Comparison of ENCODE assay signal across 1 cellular context in the genomic region with DNA sequence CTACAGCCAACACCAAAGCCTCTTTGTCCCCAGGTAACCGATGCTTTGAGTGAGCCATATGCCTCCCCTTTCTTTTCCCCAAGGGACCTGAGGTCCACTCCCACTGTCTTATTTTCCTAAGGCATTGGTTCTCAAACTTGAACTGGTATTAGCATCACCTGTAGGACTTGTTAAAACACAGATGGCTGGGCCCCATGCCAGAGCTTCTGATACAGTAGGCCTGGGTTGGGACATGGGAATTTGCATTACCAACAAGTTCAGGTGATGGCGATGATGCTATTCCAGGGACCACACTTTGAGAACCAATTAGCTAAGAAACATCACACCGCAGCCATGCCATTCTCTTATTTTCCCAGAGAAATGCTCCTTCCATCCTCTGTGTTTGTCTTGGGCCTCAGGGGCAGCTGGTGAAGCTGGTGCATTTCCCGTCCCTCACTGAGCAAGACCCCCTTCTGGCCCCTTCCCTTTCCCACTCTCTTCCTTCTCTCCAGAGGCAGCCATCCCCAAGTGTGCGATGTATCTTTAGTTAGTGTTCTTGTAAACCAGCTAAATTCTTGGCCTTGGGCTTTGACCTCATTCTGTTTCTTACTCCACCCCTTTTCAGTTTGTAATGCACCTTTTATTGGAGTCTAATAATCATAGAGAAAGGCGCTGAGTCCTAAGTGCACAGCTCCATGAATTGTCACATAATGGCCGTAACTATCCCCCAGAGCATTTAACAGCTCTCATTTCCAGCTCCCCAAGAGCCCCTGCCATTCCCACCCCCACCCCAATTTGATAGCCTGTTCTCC.
TF ChIP-seq lines count a peak whose summit lies in the region.

No MANE protein-coding gene starts in this region.

TF ChIP-seq in H1, 55 proteins besides CTCF, POLR2A, EP300 and RAD21:
- no peak for TF ChIP-seq GTF2F1 (IDR thresholded peaks at IDR 0.05; ENCODE audit: borderline replicate concordance, low read depth, low read length)
- no peak for TF ChIP-seq CBX8 (IDR thresholded peaks at IDR 0.05; ENCODE audit: borderline replicate concordance, low read depth, low read length)
- TF ChIP-seq EGR1 (IDR thresholded peaks at IDR 0.05; ENCODE audit: borderline replicate concordance, low read depth, low read length): no peak
- TF ChIP-seq TCF12 (IDR thresholded peaks at IDR 0.05; ENCODE audit: low read depth, low read length): no peak
- TF ChIP-seq SP4 (IDR thresholded peaks at IDR 0.05; ENCODE audit: low read length): no peak
- TF ChIP-seq ASH2L (IDR thresholded peaks at IDR 0.05; ENCODE audit: low read length): no peak
- TF ChIP-seq NRF1 (IDR thresholded peaks at IDR 0.05; ENCODE audit: low read depth, low read length): no peak
- no peak for TF ChIP-seq KDM5A (IDR thresholded peaks at IDR 0.05; ENCODE audit: low read length)
- TF ChIP-seq PHF8 (conservative IDR thresholded peaks at IDR 0.05; ENCODE audit: low read depth, low read length): no peak
- TF ChIP-seq, protein P1, sequence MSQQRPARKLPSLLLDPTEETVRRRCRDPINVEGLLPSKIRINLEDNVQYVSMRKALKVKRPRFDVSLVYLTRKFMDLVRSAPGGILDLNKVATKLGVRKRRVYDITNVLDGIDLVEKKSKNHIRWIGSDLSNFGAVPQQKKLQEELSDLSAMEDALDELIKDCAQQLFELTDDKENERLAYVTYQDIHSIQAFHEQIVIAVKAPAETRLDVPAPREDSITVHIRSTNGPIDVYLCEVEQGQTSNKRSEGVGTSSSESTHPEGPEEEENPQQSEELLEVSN (IDR thresholded peaks at IDR 0.05): no peak
- no peak for TF ChIP-seq POLR2AphosphoS5 (IDR thresholded peaks at IDR 0.05; ENCODE audit: low read depth, low read length)
- no peak for TF ChIP-seq EZH2 (IDR thresholded peaks at IDR 0.05; ENCODE audit: low read depth, low read length, severe bottlenecking)
- no peak for TF ChIP-seq CHD1 (IDR thresholded peaks at IDR 0.05; ENCODE audit: low read depth, low read length)
- no peak for TF ChIP-seq CHD2 (IDR thresholded peaks at IDR 0.05; ENCODE audit: low read length)
